In genomic region chr11:99920956-99921355, GRCh38 we compare ENCODE assay signal across 17 cellular contexts.
DNase-seq lines count a peak whose midpoint lies in the region.
"Had no signal": no experiment of that assay in that cellular context is flagged by ENCODE, and none has a peak within 500 bp of the region (broad histone marks: within the 10 kb centered on the region; RNA-seq: fewer than 3 reads in every experiment).

No MANE protein-coding gene starts in this region.

- CTCF ChIA-PET in CD4-positive, alpha-beta memory T cell (lab: Charles Lee; ENCODE audit: partially characterized antibody): no interaction called here

- no peaks in the 10 kb centered on the region for H3K36me3 Mint-ChIP-seq in CD4-positive, alpha-beta memory T cell

- H3K27me3 ChIP-seq in CD4-positive, alpha-beta memory T cell (ENCODE audit: insufficient read depth, low read length): no peaks in the 10 kb centered on the region

- H3K9me3 Mint-ChIP-seq in CD4-positive, alpha-beta memory T cell: peaks cover 9 to 42% (median 16%) of the 10 kb centered on the region in 8 donors

- POLR2A ChIA-PET in CD4-positive, alpha-beta memory T cell (lab: Charles Lee; ENCODE audit: partially characterized antibody): no interaction called here

- H3K4me3 ChIP-seq in CD4-positive, alpha-beta memory T cell (ENCODE audit: low read length in 2 of 2): no peak overlapping the region
- H3K4me3 ChIP-seq: A549, K562 had no signal

- intact Hi-C loops in CD4-positive, alpha-beta memory T cell (cut with micrococcal nuclease): no loop called here

- no peak overlapping the region for H3K4me3 Mint-ChIP-seq in CD4-positive, alpha-beta memory T cell
- H3K4me3 Mint-ChIP-seq: CD4-positive, alpha-beta T cell; H9 had no signal

- H3K27ac Mint-ChIP-seq in CD4-positive, alpha-beta memory T cell: no peak overlapping the region
- H3K27ac Mint-ChIP-seq: CD4-positive, alpha-beta T cell; H9 had no signal

- H3K9me3 ChIP-seq in CD4-positive, alpha-beta memory T cell (ENCODE audit: control insufficient read depth in 1 of 2, low read length in 2 of 2): peaks cover 0 to 6% of the 10 kb centered on the region in 2 donors
- H3K9me3 ChIP-seq: A549 had no signal

- no peaks in the 10 kb centered on the region for H3K4me1 ChIP-seq in CD4-positive, alpha-beta memory T cell (ENCODE audit: insufficient read depth, low read length)
- H3K4me1 ChIP-seq: A549 had no signal

- no peaks in the 10 kb centered on the region for H3K36me3 ChIP-seq in CD4-positive, alpha-beta memory T cell (ENCODE audit: insufficient read depth, low read length)

- DNase-seq in HS-5 (ENCODE audit: low read depth) (peak; percentile 25), M059J (ENCODE audit: low read depth) (peak; percentile 83), kidney tubule cell (ENCODE audit: low spot score) (peak; percentile 13), kidney glomerular epithelial cell (lab: John Stamatoyannopoulos, UW) (no peak), ureter (ENCODE audit: low spot score) (no peak), NCI-H524 (lab: John Stamatoyannopoulos, UW) (no peak)
- DNase-seq in CD4-positive, alpha-beta memory T cell: no peak
- DNase-seq: AML-193; CD4-positive, alpha-beta T cell; DMS153; DMS79; GF-D8; H9; IMR-90 had no signal

- H3K27ac ChIP-seq in CD4-positive, alpha-beta memory T cell (ENCODE audit: low read depth, low read length): no peak overlapping the region
- H3K27ac ChIP-seq: A549, C4-2B had no signal

- no peaks in the 10 kb centered on the region for H3K4me1 Mint-ChIP-seq in CD4-positive, alpha-beta memory T cell

- H3K27me3 Mint-ChIP-seq in CD4-positive, alpha-beta memory T cell: no peaks in the 10 kb centered on the region
- H3K27me3 Mint-ChIP-seq: CD4-positive, alpha-beta T cell had no signal

Comparison
In these comparisons a context has a peak if more than half of its experiments do, and no peak if none do; other contexts are left out.
1. DNase-seq: peak in HS-5 (single experiment), M059J (single experiment) and kidney tubule cell (single experiment); none in kidney glomerular epithelial cell (single experiment), ureter (single experiment), NCI-H524 (0 of 2) and CD4-positive, alpha-beta memory T cell (0 of 5).